11 cellular contexts compared by ENCODE assay signal in the genomic region with DNA sequence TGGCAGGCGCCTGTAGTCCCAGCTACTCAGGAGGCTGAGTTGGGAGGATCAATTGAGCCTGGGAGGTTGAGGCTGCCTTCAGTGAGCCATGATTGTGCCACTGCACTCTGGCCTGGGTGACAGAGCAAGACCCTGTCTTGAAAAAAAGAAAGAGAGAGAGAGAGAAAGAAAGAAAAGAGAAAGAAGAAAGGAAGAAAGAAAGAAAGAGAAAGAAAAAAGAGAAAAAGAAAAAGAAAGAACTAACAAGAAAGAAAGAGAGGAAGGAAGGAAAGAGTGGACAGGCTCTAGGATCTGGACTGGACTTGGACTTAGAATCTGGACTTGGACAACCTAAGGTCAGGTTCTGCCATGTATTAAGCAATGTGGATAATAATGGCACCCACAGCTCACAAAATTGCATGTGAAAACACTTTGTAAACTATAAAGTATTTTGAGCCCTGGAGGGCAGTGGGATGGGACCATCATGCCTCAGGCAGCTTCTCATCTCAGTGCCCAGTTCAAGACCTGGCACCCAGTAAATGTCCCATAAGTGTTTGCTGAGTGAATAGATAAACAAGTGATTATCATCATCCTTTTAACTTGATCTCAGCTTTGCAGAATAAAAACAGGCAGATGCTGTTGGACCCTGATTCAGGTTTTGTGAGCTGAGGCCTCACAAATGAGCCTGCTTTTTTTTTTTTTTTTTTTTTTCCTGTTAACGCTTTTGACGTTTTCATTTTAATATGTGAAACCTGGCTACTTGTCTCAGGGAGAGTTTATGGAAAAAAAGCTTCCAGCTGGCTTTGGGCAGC. TPM values are rescaled to one million over a fixed set of nuclear protein-coding genes. Genes with fewer than 3 reads are reported as not detected.
A peak's percentile ranks its signal among the peaks of the same experiment; 100 is the strongest.
DNase-seq lines count a peak whose midpoint lies in the region; ATAC-seq and TF ChIP-seq lines count a peak whose summit lies in the region.
"Had no signal": no experiment of that assay in that cellular context is flagged by ENCODE, and none has a peak within 500 bp of the region (broad histone marks: within the 10 kb centered on the region; RNA-seq: fewer than 3 reads in every experiment).

No MANE protein-coding gene starts in this region.

- peak overlapping the region; percentile 73 for H3K4me3 Mint-ChIP-seq in activated naive CD8-positive, alpha-beta T cell treated with anti-CD3 and anti-CD28 coated beads, Interleukin-2, amount 50 U/mL, for 24 hours

- no peaks in the 10 kb centered on the region for H3K36me3 Mint-ChIP-seq in activated naive CD8-positive, alpha-beta T cell treated with anti-CD3 and anti-CD28 coated beads, Interleukin-2, amount 50 U/mL, for 24 hours (ENCODE audit: low read depth)

- DNase-seq in DMS53 (lab: John Stamatoyannopoulos, UW) (peak; percentile 73), NCI-H2196 (lab: John Stamatoyannopoulos, UW; ENCODE audit: unreplicated experiment) (peak; percentile 47), gastrocnemius medialis (no peak), GM19240 (ENCODE audit: insufficient read length, low spot score) (no peak), NOMO-1 treated with dmso at 0.1 percent for 144 hours (lab: John Stamatoyannopoulos, UW; ENCODE audit: unreplicated experiment) (no peak)
- no peak for DNase-seq in activated naive CD8-positive, alpha-beta T cell treated with anti-CD3 and anti-CD28 coated beads, Interleukin-2, amount 50 U/mL, for 24 hours
- no peak for DNase-seq in stimulated activated CD4-positive, alpha-beta T cell treated with anti-CD3 and anti-CD28 coated beads, Interleukin-4, amount 100 ng/mL, for 4 hours
- DNase-seq: mesendoderm, NCI-H1105 treated with DMSO at 0.1 percent for 48 hours had no signal

- in situ Hi-C loops in gastrocnemius medialis (cut with MboI; ENCODE audit: low sequenced_read_pairs in 4 of 4): no loop called here

- peaks cover 78% of the 10 kb centered on the region for H3K4me1 Mint-ChIP-seq in activated naive CD8-positive, alpha-beta T cell treated with anti-CD3 and anti-CD28 coated beads, Interleukin-2, amount 50 U/mL, for 24 hours

- peak overlapping the region; percentile 92 for H3K27ac Mint-ChIP-seq in activated naive CD8-positive, alpha-beta T cell treated with anti-CD3 and anti-CD28 coated beads, Interleukin-2, amount 50 U/mL, for 24 hours

- H3K36me3 ChIP-seq in gastrocnemius medialis: no peaks in the 10 kb centered on the region

- no peak for TF ChIP-seq POLR2A in gastrocnemius medialis (IDR thresholded peaks at IDR 0.05)

- no peak for TF ChIP-seq CTCF in gastrocnemius medialis (IDR thresholded peaks at IDR 0.05 in 4 of 5, conservative IDR thresholded peaks at IDR 0.05 in 1 of 5)

- no peaks in the 10 kb centered on the region for H3K9me3 ChIP-seq in gastrocnemius medialis

- H3K27me3 Mint-ChIP-seq in activated naive CD8-positive, alpha-beta T cell treated with anti-CD3 and anti-CD28 coated beads, Interleukin-2, amount 50 U/mL, for 24 hours: no peaks in the 10 kb centered on the region

- peaks cover 0 to 3% of the 10 kb centered on the region in 2 donors for H3K4me1 ChIP-seq in gastrocnemius medialis

- no peaks in the 10 kb centered on the region for H3K27me3 ChIP-seq in gastrocnemius medialis

- peak overlapping the region in 3 of 4 donors; percentile 7 to 42 (median 31) for H3K27ac ChIP-seq in gastrocnemius medialis
- H3K27ac ChIP-seq: SK-N-MC had no signal

- no peaks in the 10 kb centered on the region for H3K9me3 Mint-ChIP-seq in activated naive CD8-positive, alpha-beta T cell treated with anti-CD3 and anti-CD28 coated beads, Interleukin-2, amount 50 U/mL, for 24 hours

- ATAC-seq in activated naive CD8-positive, alpha-beta T cell treated with anti-CD3 and anti-CD28 coated beads, Interleukin-2, amount 50 U/mL, for 24 hours: no peak
- ATAC-seq in gastrocnemius medialis: peak; percentile 28 to 42
- no peak for ATAC-seq in GM21737 (IDR thresholded peaks at IDR 0.05; ENCODE audit: unreplicated experiment)

- intact Hi-C loops in gastrocnemius medialis (cut with DNase I; ENCODE audit: low total_unique reads): no loop called here

- no peak overlapping the region for H3K4me3 ChIP-seq in gastrocnemius medialis
- H3K4me3 ChIP-seq: SK-N-MC had no signal

RNA-seq across cellular contexts. Expression of a gene that starts 12.8 kb away (rescaled TPM):
- total RNA-seq in gastrocnemius medialis: 10 to 100 TPM in 2 of 4 donors, 1 to 10 TPM in 2; 9.2 to 12.5 (median 10.8) TPM

RNA-seq across cellular contexts. Expression of a gene that starts 36.8 kb away (rescaled TPM):
- total RNA-seq in gastrocnemius medialis: 1 to 10 TPM in 1 of 4 donors, under 1 TPM in 3; 0.42 to 1.6 (median 0.77) TPM

RNA-seq across cellular contexts. Expression of a gene that starts 47.1 kb away (rescaled TPM):
- 10 to 100 TPM in 3 of 4 donors, 1 to 10 TPM in 1; 9.3 to 35.3 (median 12.6) TPM for total RNA-seq in gastrocnemius medialis

Comparison
In these comparisons a context has a peak if more than half of its experiments do, and no peak if none do; other contexts are left out.
1. DNase-seq: peak in DMS53 (single experiment) and NCI-H2196 (single experiment); none in activated naive CD8-positive, alpha-beta T cell treated with anti-CD3 and anti-CD28 coated beads, Interleukin-2, amount 50 U/mL, for 24 hours (single experiment), gastrocnemius medialis (0 of 2), stimulated activated CD4-positive, alpha-beta T cell treated with anti-CD3 and anti-CD28 coated beads, Interleukin-4, amount 100 ng/mL, for 4 hours (0 of 2), GM19240 (single experiment) and NOMO-1 treated with dmso at 0.1 percent for 144 hours (single experiment).
2. ATAC-seq: peak in gastrocnemius medialis (2 of 2); none in activated naive CD8-positive, alpha-beta T cell treated with anti-CD3 and anti-CD28 coated beads, Interleukin-2, amount 50 U/mL, for 24 hours (single experiment) and GM21737 (single experiment).